In the genomic region with DNA sequence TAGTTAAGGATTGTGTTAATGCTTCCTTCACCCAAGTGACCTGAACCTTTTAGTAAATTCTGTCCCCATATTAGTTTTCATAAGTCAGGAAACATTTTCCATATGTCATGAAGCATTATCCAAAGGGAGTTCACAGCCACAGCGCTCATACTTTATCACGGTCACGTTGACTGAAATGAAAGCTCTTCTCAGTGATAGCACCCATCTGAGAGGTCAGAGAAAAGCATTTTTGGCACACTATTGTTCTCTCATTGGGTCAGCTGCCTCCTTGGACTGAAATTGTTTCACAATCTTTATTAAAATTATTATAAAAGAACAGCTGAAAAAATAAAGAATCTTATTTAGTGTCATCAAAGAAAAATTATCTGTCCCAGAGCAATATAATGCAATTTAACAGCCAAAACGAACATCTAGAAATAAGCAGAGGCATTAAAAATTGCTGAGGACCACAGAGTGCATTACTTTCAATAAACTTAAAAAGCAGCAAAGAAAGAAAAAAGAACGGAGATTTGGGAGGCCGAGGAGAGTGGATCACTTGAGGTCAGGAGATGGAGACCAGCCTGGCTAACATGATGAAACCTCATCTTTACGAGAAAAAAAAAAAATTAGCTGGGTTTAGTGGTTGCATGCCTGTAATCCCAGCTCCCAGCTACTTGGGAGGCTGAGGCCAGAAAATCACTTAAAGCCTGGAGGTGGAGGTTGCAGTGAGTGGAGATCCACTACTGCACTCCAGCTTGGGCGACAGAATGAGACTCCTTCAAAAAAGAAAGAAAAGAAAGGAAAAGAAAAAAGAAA, we compare ENCODE assay signal across 15 cellular contexts.
DNase-seq lines count a peak whose midpoint lies in the region; ATAC-seq, FAIRE-seq and TF ChIP-seq lines count a peak whose summit lies in the region.
"Had no signal": no experiment of that assay in that cellular context is flagged by ENCODE, and none has a peak within 500 bp of the region (broad histone marks: within the 10 kb centered on the region; RNA-seq: fewer than 3 reads in every experiment).

No MANE protein-coding gene starts in this region.

- H3K27me3 ChIP-seq in GM23248 (replicated peaks; ENCODE audit: insufficient read depth) (no peaks in the 10 kb centered on the region), smooth muscle cell (ENCODE audit: low read depth) (no peaks in the 10 kb centered on the region), pancreas (no peaks in the 10 kb centered on the region)
- H3K27me3 ChIP-seq: BE2C had no signal

- no peaks in the 10 kb centered on the region for H3K9me2 ChIP-seq in GM23248 (ENCODE audit: insufficient read depth)

- H3K9ac ChIP-seq in GM23248 (no peak overlapping the region), smooth muscle cell (ENCODE audit: low read depth) (no peak overlapping the region)

- no peaks in the 10 kb centered on the region for H3K79me2 ChIP-seq in GM23248 (ENCODE audit: insufficient read depth)
- no peaks in the 10 kb centered on the region for H3K79me2 ChIP-seq in smooth muscle cell (ENCODE audit: low read depth)

- H2AFZ ChIP-seq in GM23248 (0 out of 2 replicates have a peak overlapping the region, but pooled peaks have one; percentile 47), smooth muscle cell (ENCODE audit: low read depth) (no peak overlapping the region)

- H3K4me2 ChIP-seq in GM23248 (ENCODE audit: unreplicated experiment) (no peak overlapping the region), smooth muscle cell (peak overlapping the region; percentile 81)

- H3K9me3 ChIP-seq in GM23248 (ENCODE audit: low read depth) (no peaks in the 10 kb centered on the region), smooth muscle cell (replicated peaks; ENCODE audit: low read depth) (no peaks in the 10 kb centered on the region), pancreas (no peaks in the 10 kb centered on the region)
- H3K9me3 ChIP-seq: BE2C had no signal

- in situ Hi-C loops in GM23248 (cut with MboI) (no loop called here), SK-MEL-5 (cut with HindIII; ENCODE audit: low pct_unique_long_range_greater_than_20kb, low sequenced_read_pairs) (no loop called here)

- no peaks in the 10 kb centered on the region for H3K4me1 ChIP-seq in GM23248 (ENCODE audit: insufficient read depth)
- H3K4me1 ChIP-seq in smooth muscle cell (ENCODE audit: low read depth): peaks cover 8% of the 10 kb centered on the region
- H3K4me1 ChIP-seq in pancreas: no peaks in the 10 kb centered on the region

- H3K4me3 ChIP-seq in GM23248 (no peak overlapping the region), smooth muscle cell (peak overlapping the region; percentile 27), pancreas (no peak overlapping the region)
- H3K4me3 ChIP-seq: GM12878 had no signal

- DNase-seq in GM23248 (no peak), SK-MEL-5 (ENCODE audit: low read depth, low spot score) (peak; percentile 18), iris pigment epithelial cell (ENCODE audit: low read depth) (peak; percentile 69), smooth muscle cell (lab: John Stamatoyannopoulos, UW; ENCODE audit: unreplicated experiment) (no peak), pancreas (no peak), hypothalamus (lab: John Stamatoyannopoulos, UW) (no peak), middle frontal gyrus (ENCODE audit: extremely low spot score, low spot score) (no peak)
- DNase-seq: BE2C, KBM-7, NCI-H1092, NCI-H1694 treated with DMSO at 0.1 percent for 48 hours, NCI-H446, NCI-H748 treated with DMSO at 0.1 percent for 48 hours had no signal

- intact Hi-C loops in pancreas (cut with DNase I): no loop called here

- FAIRE-seq in pancreas (lab: Jason Lieb, UNC): no peak
- FAIRE-seq: GM12878 had no signal

- 73 to 78% methylated on average over 8 of the region's 8 CpGs for WGBS in GM23248 (ENCODE audit: low coverage in 1 of 2, low lambda C conversion rate in 2 of 2, missing lambda C conversion rate in 2 of 2), 2 experiments
- 24% methylated on average over 8 of the region's 8 CpGs for WGBS in smooth muscle cell (ENCODE audit: low lambda C conversion rate)
- 49 to 61% methylated on average over 8 of the region's 8 CpGs for WGBS in pancreas, 2 donors

- no peak for ATAC-seq in pancreas
- ATAC-seq: GM12878, SK-N-SH treated with all-trans-retinoic acid at 6 μM for 48 hours had no signal

- H3F3A ChIP-seq in GM23248 (ENCODE audit: insufficient read depth) (no peaks in the 10 kb centered on the region; the same call in 1 of the 2 replicates), smooth muscle cell (ENCODE audit: low read depth) (peaks cover 12% of the 10 kb centered on the region)

- no peak overlapping the region for H3K27ac ChIP-seq in GM23248
- H3K27ac ChIP-seq in smooth muscle cell (ENCODE audit: low read depth): peak overlapping the region; percentile 69
- H3K27ac ChIP-seq in pancreas: no peak overlapping the region

- TF ChIP-seq CTCF in smooth muscle cell (IDR thresholded peaks at IDR 0.05; ENCODE audit: borderline replicate concordance, insufficient read depth, poor library complexity, severe bottlenecking) (no peak), pancreas (IDR thresholded peaks at IDR 0.05) (no peak)

- no peaks in the 10 kb centered on the region for H4K20me1 ChIP-seq in GM23248 (ENCODE audit: insufficient read depth)
- no peaks in the 10 kb centered on the region for H4K20me1 ChIP-seq in smooth muscle cell (ENCODE audit: low read depth)

- H3K36me3 ChIP-seq in GM23248 (ENCODE audit: low read depth): no peaks in the 10 kb centered on the region; the same call in 1 of the 2 replicates
- peaks cover 4% of the 10 kb centered on the region for H3K36me3 ChIP-seq in smooth muscle cell (ENCODE audit: low read depth)
- no peaks in the 10 kb centered on the region for H3K36me3 ChIP-seq in pancreas
- H3K36me3 ChIP-seq: BE2C had no signal

Comparison
In these comparisons a context has a peak if more than half of its experiments do, and no peak if none do; other contexts are left out.
1. DNase-seq: peak in SK-MEL-5 (single experiment) and iris pigment epithelial cell (single experiment); none in GM23248 (single experiment), smooth muscle cell (single experiment), pancreas (0 of 6), hypothalamus (0 of 51) and middle frontal gyrus (single experiment).